ENCODE assay signal across 20 cellular contexts in the genomic region with DNA sequence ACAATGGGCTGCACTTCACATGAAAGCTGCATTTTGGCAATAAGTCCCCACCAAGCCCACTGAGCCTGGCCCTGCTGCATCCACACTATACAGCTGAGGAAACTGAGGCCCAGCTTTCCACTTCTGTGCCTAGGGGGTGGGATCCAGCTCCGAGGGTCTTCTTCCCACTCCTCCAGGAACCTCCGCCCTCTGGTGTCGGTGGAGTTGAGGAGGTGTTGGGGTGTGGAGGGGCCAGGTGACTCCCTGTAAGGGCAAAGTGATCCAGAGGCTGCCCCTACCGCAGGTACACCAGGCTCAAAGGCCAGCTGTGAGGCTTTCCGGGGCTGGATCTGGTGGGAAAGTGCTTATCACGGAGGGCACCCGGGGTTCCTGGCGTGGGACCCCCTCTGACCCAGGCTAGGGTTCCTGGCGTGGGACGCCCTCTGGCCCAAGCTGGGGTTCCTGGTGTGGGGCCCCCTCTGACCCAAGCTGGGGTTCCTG.
"Had no signal": no experiment of that assay in that cellular context is flagged by ENCODE, and none has a peak within 500 bp of the region (broad histone marks: within the 10 kb centered on the region; RNA-seq: fewer than 3 reads in every experiment).

No MANE protein-coding gene starts in this region.

- H3K4me3 Mint-ChIP-seq: activated naive CD8-positive, alpha-beta T cell treated with anti-CD3 and anti-CD28 coated beads for 36 hours; activated T-cell treated with anti-CD3 and anti-CD28 coated beads, Interleukin-2, amount 50 U/mL, for 72 hours; nephron; stimulated activated effector memory CD8-positive, alpha-beta T cell treated with anti-CD3 and anti-CD28 coated beads, Interleukin-12 subunit alpha, Interleukin-12 subunit beta, amount 100 ng/mL, for 72 hours had no signal

- H3K4me1 Mint-ChIP-seq: activated naive CD8-positive, alpha-beta T cell treated with anti-CD3 and anti-CD28 coated beads for 36 hours had no signal

- H3K4me3 ChIP-seq: body of pancreas, colonic mucosa, smooth muscle cell, stomach had no signal

- H3K27ac ChIP-seq: body of pancreas, colonic mucosa, stomach, WERI-Rb-1 had no signal

- H3K4me1 ChIP-seq: body of pancreas, colonic mucosa had no signal

- H3K27ac Mint-ChIP-seq: activated naive CD8-positive, alpha-beta T cell treated with anti-CD3 and anti-CD28 coated beads for 36 hours; activated T-cell treated with anti-CD3 and anti-CD28 coated beads, Interleukin-2, amount 50 U/mL, for 72 hours; nephron; stimulated activated effector memory CD8-positive, alpha-beta T cell treated with anti-CD3 and anti-CD28 coated beads, Interleukin-12 subunit alpha, Interleukin-12 subunit beta, amount 100 ng/mL, for 72 hours had no signal

- H3K36me3 Mint-ChIP-seq: activated naive CD8-positive, alpha-beta T cell treated with anti-CD3 and anti-CD28 coated beads for 36 hours; stimulated activated effector memory CD8-positive, alpha-beta T cell treated with anti-CD3 and anti-CD28 coated beads, Interleukin-12 subunit alpha, Interleukin-12 subunit beta, amount 100 ng/mL, for 72 hours had no signal

- H3K27me3 Mint-ChIP-seq: activated naive CD8-positive, alpha-beta T cell treated with anti-CD3 and anti-CD28 coated beads for 36 hours had no signal

- H3K4me2 ChIP-seq: smooth muscle cell had no signal

- DNase-seq: activated CD4-positive, alpha-beta T cell treated with anti-CD3 and anti-CD28 coated beads for 1 hour; activated CD4-positive, alpha-beta T cell treated with anti-CD3 and anti-CD28 coated beads, Interleukin-2, amount 50 U/mL, for 4 hours; activated gamma-delta T cell treated with Interleukin-2 at 50 U/mL for 16 hours; activated naive CD8-positive, alpha-beta T cell treated with anti-CD3 and anti-CD28 coated beads for 36 hours; activated T-cell treated with anti-CD3 and anti-CD28 coated beads, Interleukin-2, amount 50 U/mL, for 72 hours; amygdala; central memory CD4-positive, alpha-beta T cell; colonic mucosa; foreskin melanocyte; mesendoderm; nucleus accumbens; stimulated activated CD4-positive, alpha-beta T cell treated with anti-CD3 and anti-CD28 coated beads, Interleukin-4, amount 100 ng/mL, for 24 hours; stomach; SW 1271; trophoblast cell; WERI-Rb-1 had no signal

- ATAC-seq: activated T-cell treated with anti-CD3 and anti-CD28 coated beads, Interleukin-2, amount 50 U/mL, for 72 hours; body of pancreas; stimulated activated effector memory CD8-positive, alpha-beta T cell treated with anti-CD3 and anti-CD28 coated beads, Interleukin-12 subunit alpha, Interleukin-12 subunit beta, amount 100 ng/mL, for 72 hours had no signal

- H3K27me3 ChIP-seq: body of pancreas, colonic mucosa, stomach had no signal

- H3K9me3 ChIP-seq: body of pancreas, colonic mucosa, stomach had no signal

- H3K9me3 Mint-ChIP-seq: activated naive CD8-positive, alpha-beta T cell treated with anti-CD3 and anti-CD28 coated beads for 36 hours; activated T-cell treated with anti-CD3 and anti-CD28 coated beads, Interleukin-2, amount 50 U/mL, for 72 hours; nephron; stimulated activated effector memory CD8-positive, alpha-beta T cell treated with anti-CD3 and anti-CD28 coated beads, Interleukin-12 subunit alpha, Interleukin-12 subunit beta, amount 100 ng/mL, for 72 hours had no signal

- H3K36me3 ChIP-seq: colonic mucosa, WERI-Rb-1 had no signal
